In genomic region chr1:53148123-53148522, GRCh38 we compare ENCODE assay signal across 27 cellular contexts. TPM values are rescaled to one million over a fixed set of nuclear protein-coding genes. Genes with fewer than 3 reads are reported as not detected.
DNase-seq lines count a peak whose midpoint lies in the region; FAIRE-seq and TF ChIP-seq lines count a peak whose summit lies in the region.
"Had no signal": no experiment of that assay in that cellular context is flagged by ENCODE, and none has a peak within 500 bp of the region (broad histone marks: within the 10 kb centered on the region; RNA-seq: fewer than 3 reads in every experiment).

No MANE protein-coding gene starts in this region.

- no peaks in the 10 kb centered on the region for H3K9me3 ChIP-seq in astrocyte (ENCODE audit: insufficient read depth, low read depth, low read length)
- no peaks in the 10 kb centered on the region for H3K9me3 ChIP-seq in spleen
- H3K9me3 ChIP-seq: A549, BLaER1, colonic mucosa, upper lobe of left lung had no signal

- peak overlapping the region; percentile 22 for H3K4me2 ChIP-seq in astrocyte (ENCODE audit: low read length)
- H3K4me2 ChIP-seq: A549, BLaER1 had no signal

- H3K9me3 Mint-ChIP-seq in astrocyte (ENCODE audit: unreplicated experiment) (no peaks in the 10 kb centered on the region), endothelial cell (ENCODE audit: unreplicated experiment) (no peaks in the 10 kb centered on the region)
- H3K9me3 Mint-ChIP-seq: activated T-cell treated with anti-CD3 and anti-CD28 coated beads, Interleukin-2, amount 50 U/mL, for 24 hours; effector memory CD8-positive, alpha-beta T cell; T-helper 1 cell treated with Interleukin-12 subunit alpha and Interleukin-12 subunit beta and Interleukin-4 antibody, amounts not matched to agents 30 μg/mL and 1 μg/mL, for 36 hours had no signal

- H3K27ac ChIP-seq in astrocyte (ENCODE audit: low read depth, low read length) = peak overlapping the region; percentile 21
- no peak overlapping the region for H3K27ac ChIP-seq in spleen
- H3K27ac ChIP-seq: BLaER1, colonic mucosa, upper lobe of left lung had no signal

- H3K36me3 ChIP-seq in astrocyte (ENCODE audit: insufficient read depth, low read length) = no peaks in the 10 kb centered on the region
- H3K36me3 ChIP-seq in spleen = no peaks in the 10 kb centered on the region
- H3K36me3 ChIP-seq: BLaER1, colonic mucosa, upper lobe of left lung had no signal

- H3K27me3 Mint-ChIP-seq in astrocyte (ENCODE audit: low read depth, unreplicated experiment) = peaks cover 2% of the 10 kb centered on the region
- peaks cover 3% of the 10 kb centered on the region for H3K27me3 Mint-ChIP-seq in endothelial cell (ENCODE audit: unreplicated experiment)
- H3K27me3 Mint-ChIP-seq: activated CD4-positive, alpha-beta T cell treated with anti-CD3 and anti-CD28 coated beads for 36 hours; activated T-cell treated with anti-CD3 and anti-CD28 coated beads, Interleukin-2, amount 50 U/mL, for 24 hours had no signal

- no peak for TF ChIP-seq POLR2A in spleen (IDR thresholded peaks at IDR 0.05)

- peak; percentile 28 for DNase-seq in AG04449 (ENCODE audit: low read depth, low spot score)
- DNase-seq in HS-5 (ENCODE audit: low read depth) = peak; percentile 85
- peak; percentile 85 for DNase-seq in astrocyte (ENCODE audit: low read depth)
- peak; percentile 74 for DNase-seq in iris pigment epithelial cell (ENCODE audit: low read depth)
- DNase-seq in NCI-H526 (lab: John Stamatoyannopoulos, UW) = no peak
- no peak for DNase-seq in endothelial cell (ENCODE audit: low spot score)
- no peak for DNase-seq in NCI-H128 (lab: John Stamatoyannopoulos, UW; ENCODE audit: unreplicated experiment)
- DNase-seq in spleen = no peak
- DNase-seq: activated CD4-positive, alpha-beta T cell treated with anti-CD3 and anti-CD28 coated beads for 36 hours; activated gamma-delta T cell treated with Interleukin-2 at 50 U/mL for 16 hours; activated T-cell treated with anti-CD3 and anti-CD28 coated beads, Interleukin-2, amount 50 U/mL, for 24 hours; colonic mucosa; DMS79; effector memory CD8-positive, alpha-beta T cell; glutamatergic neuron; MM.1S; NCI-H1436 treated with DMSO at 0.1 percent for 48 hours; NCI-H510A; upper lobe of left lung had no signal

- POLR2A ChIA-PET in AG04449 (lab: Yijun Ruan, JAX) = no interaction called here

- H3K79me2 ChIP-seq in astrocyte (ENCODE audit: insufficient read depth, low read length) = no peaks in the 10 kb centered on the region

- no peak for FAIRE-seq in astrocyte (lab: Jason Lieb, UNC)
- FAIRE-seq: A549, GM12891 had no signal

- TF ChIP-seq CTCF in AG04449 (IDR thresholded peaks at IDR 0.05; ENCODE audit: insufficient read depth, low read length, missing control alignments) (no peak), astrocyte (IDR thresholded peaks at IDR 0.05; ENCODE audit: insufficient read depth, low read depth, low read length) (no peak), endothelial cell (IDR thresholded peaks at IDR 0.05; ENCODE audit: unreplicated experiment) (no peak), spleen (IDR thresholded peaks at IDR 0.05 in 8 of 11, conservative IDR thresholded peaks at IDR 0.05 in 3 of 11) (no peak)

- H2AFZ ChIP-seq in astrocyte (ENCODE audit: low read depth, low read length) = no peak overlapping the region

- H3K4me3 ChIP-seq in AG04449 (ENCODE audit: low read depth, low read length) (no peak overlapping the region), astrocyte (ENCODE audit: insufficient read depth, low read depth, low read length) (no peak overlapping the region), spleen (no peak overlapping the region)
- H3K4me3 ChIP-seq: A549, BLaER1, colonic mucosa, upper lobe of left lung had no signal

- H4K20me1 ChIP-seq in astrocyte (ENCODE audit: insufficient read depth, low read length) = no peaks in the 10 kb centered on the region
- H4K20me1 ChIP-seq: BLaER1 had no signal

- CTCF ChIA-PET in AG04449 (lab: Yijun Ruan, JAX) = interaction anchor here (1.0 to 1.8 kb wide), 5 partner anchors 9 to 24 kb away, joined by 3 to 5 read pairs (median 4); no protein-coding TSS in a partner anchor

- 83 to 89% (median 85%) methylated on average over 3 of the region's 3 CpGs for WGBS in spleen, 5 donors

- H3K27ac Mint-ChIP-seq in astrocyte (ENCODE audit: unreplicated experiment) (no peak overlapping the region), endothelial cell (ENCODE audit: unreplicated experiment) (no peak overlapping the region)
- H3K27ac Mint-ChIP-seq: activated CD4-positive, alpha-beta T cell treated with anti-CD3 and anti-CD28 coated beads for 36 hours; activated T-cell treated with anti-CD3 and anti-CD28 coated beads, Interleukin-2, amount 50 U/mL, for 24 hours; progenitor cell of endocrine pancreas; T-helper 1 cell treated with Interleukin-12 subunit alpha and Interleukin-12 subunit beta and Interleukin-4 antibody, amounts not matched to agents 30 μg/mL and 1 μg/mL, for 36 hours had no signal

- H3K4me1 ChIP-seq in astrocyte (ENCODE audit: insufficient read depth, low read length) (peaks cover 30% of the 10 kb centered on the region), spleen (no peaks in the 10 kb centered on the region)
- H3K4me1 ChIP-seq: colonic mucosa had no signal

- H3K36me3 Mint-ChIP-seq in astrocyte (ENCODE audit: low read depth, unreplicated experiment) (no peaks in the 10 kb centered on the region), endothelial cell (ENCODE audit: low read depth, unreplicated experiment) (no peaks in the 10 kb centered on the region)

- H3K4me3 Mint-ChIP-seq in astrocyte (ENCODE audit: unreplicated experiment) (no peak overlapping the region), endothelial cell (ENCODE audit: unreplicated experiment) (no peak overlapping the region)
- H3K4me3 Mint-ChIP-seq: activated CD4-positive, alpha-beta T cell treated with anti-CD3 and anti-CD28 coated beads for 36 hours; activated T-cell treated with anti-CD3 and anti-CD28 coated beads, Interleukin-2, amount 50 U/mL, for 24 hours; effector memory CD8-positive, alpha-beta T cell; T-helper 1 cell treated with Interleukin-12 subunit alpha and Interleukin-12 subunit beta and Interleukin-4 antibody, amounts not matched to agents 30 μg/mL and 1 μg/mL, for 36 hours had no signal

- intact Hi-C loops in spleen (cut with DNase I; ENCODE audit: low total_unique reads) = no loop called here

- H3K4me1 Mint-ChIP-seq in astrocyte (ENCODE audit: low read depth, unreplicated experiment) (peaks cover 20% of the 10 kb centered on the region), endothelial cell (ENCODE audit: unreplicated experiment) (peaks cover 5% of the 10 kb centered on the region)
- H3K4me1 Mint-ChIP-seq: activated CD4-positive, alpha-beta T cell treated with anti-CD3 and anti-CD28 coated beads for 36 hours had no signal

- H3K27me3 ChIP-seq in astrocyte (ENCODE audit: insufficient read depth, low read length) = no peaks in the 10 kb centered on the region
- H3K27me3 ChIP-seq in spleen (replicated peaks in 1 of 7) = peaks cover 0 to 11% (median 0%) of the 10 kb centered on the region in 7 donors
- H3K27me3 ChIP-seq: BLaER1, colonic mucosa, upper lobe of left lung had no signal

- H3K9ac ChIP-seq in astrocyte (ENCODE audit: low read length) = no peak overlapping the region
- H3K9ac ChIP-seq: BLaER1 had no signal

RNA-seq across cellular contexts. Expression of gene SLC1A7, which starts 5.7 kb away (rescaled TPM):
- total RNA-seq in astrocyte (not detected in 2 replicates), endothelial cell (ENCODE audit: unreplicated experiment) (not detected), spleen (under 1 TPM in 1 of 7 donors, not detected in 6; 0.10 TPM)
- polyA plus RNA-seq in spleen = under 1 TPM; 0.02 to 0.19 (median 0.07) TPM
- total RNA-seq: activated CD4-positive, alpha-beta T cell treated with anti-CD3 and anti-CD28 coated beads for 36 hours; activated CD8-positive, alpha-beta memory T cell treated with anti-CD3 and anti-CD28 coated beads for 36 hours; lung microvascular endothelial cell; progenitor cell of endocrine pancreas; SK-MEL-5 had no signal

RNA-seq across cellular contexts. Expression of gene CPT2, which starts 48.5 kb away (rescaled TPM):
- total RNA-seq in astrocyte = 10.4 and 12.7 TPM in 2 replicates
- 17.6 TPM for total RNA-seq in endothelial cell (ENCODE audit: unreplicated experiment)
- total RNA-seq in spleen = 10 to 100 TPM; 14.1 to 30.9 (median 20.9) TPM
- polyA plus RNA-seq in spleen = 10 to 100 TPM in 1 of 3 donors, 1 to 10 TPM in 2; 7.1 to 11.3 (median 8.1) TPM

Comparison
In these comparisons a context has a peak if more than half of its experiments do, and no peak if none do; other contexts are left out.
1. DNase-seq: peak in AG04449 (single experiment), HS-5 (single experiment), astrocyte (single experiment) and iris pigment epithelial cell (single experiment); none in NCI-H526 (0 of 2), endothelial cell (single experiment), NCI-H128 (single experiment) and spleen (single experiment).